1 cellular context compared by ENCODE assay signal in the genomic region with DNA sequence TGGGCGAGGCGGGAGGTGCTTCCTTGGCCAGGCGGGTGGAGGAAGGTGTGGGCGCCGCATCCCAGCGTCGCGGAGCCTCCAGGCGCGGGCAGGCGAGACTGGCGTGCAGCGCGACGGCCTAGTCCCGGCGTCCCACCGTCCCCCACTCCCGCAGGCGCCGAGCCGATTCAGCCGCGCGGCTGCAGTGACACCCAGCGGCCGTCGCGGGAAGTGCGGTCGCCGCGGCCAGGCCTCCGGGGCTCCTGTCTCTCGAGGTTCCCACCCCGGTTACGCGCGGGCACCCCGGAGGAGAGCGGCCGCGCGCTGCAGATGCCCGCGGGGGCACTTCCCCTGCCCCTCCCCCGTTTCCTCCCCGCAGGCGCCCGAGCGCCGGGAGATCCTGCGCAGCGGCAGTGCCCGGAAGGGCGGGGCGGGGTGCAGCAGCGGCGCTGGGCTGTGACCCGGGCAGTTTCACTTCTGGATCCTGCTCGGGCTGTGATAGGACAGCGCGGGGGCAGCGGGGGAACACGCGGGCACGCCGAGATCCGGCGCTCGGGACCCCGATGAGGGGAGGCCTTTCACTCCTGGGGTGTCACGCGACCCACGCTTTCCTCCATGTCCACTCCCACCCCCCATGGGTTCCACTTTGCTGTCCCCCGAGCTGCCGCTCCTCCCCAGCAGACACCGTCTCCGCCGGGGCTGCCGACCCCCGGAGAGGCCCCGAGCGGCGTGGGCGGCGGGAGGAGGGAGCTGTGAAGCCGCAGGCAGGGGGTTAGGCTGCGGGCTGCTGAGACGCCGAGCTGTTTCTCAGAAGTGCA.
TF ChIP-seq lines count a peak whose summit lies in the region.

No MANE protein-coding gene starts in this region.

TF ChIP-seq in GM12878, 131 proteins besides CTCF, POLR2A, EP300 and RAD21 (continued from another document):
- TF ChIP-seq BMI1 (IDR thresholded peaks at IDR 0.05; ENCODE audit: borderline replicate concordance) (peak; percentile 53; the same call in 1 of the 2 replicates), CHD1 (IDR thresholded peaks at IDR 0.05; ENCODE audit: low read depth, low read length) (0 out of 2 replicates have a peak, but pooled peaks have one; percentile 58), EGR1 (IDR thresholded peaks at IDR 0.05; ENCODE audit: borderline replicate concordance in 1 of 2, low read depth in 2 of 2, low read length in 2 of 2) (peak in 1 of 2 experiments; percentile 97; a peak in 2 of 3 replicates), TCF3 (IDR thresholded peaks at IDR 0.05; ENCODE audit: borderline replicate concordance, insufficient read depth, low read depth, low read length) (peak; percentile 75), NBN (IDR thresholded peaks at IDR 0.05) (peak; percentile 94), MTA2 (IDR thresholded peaks at IDR 0.05; ENCODE audit: low read depth) (peak; percentile 86), MEF2A (IDR thresholded peaks at IDR 0.05; ENCODE audit: insufficient read depth, low read depth, low read length) (peak; percentile 48), NFIC (IDR thresholded peaks at IDR 0.05; ENCODE audit: low read depth, low read length) (peak; percentile 79), SMARCA5 (IDR thresholded peaks at IDR 0.05) (peak; percentile 95; the same call in 1 of the 2 replicates)
- TF ChIP-seq, protein P1, sequence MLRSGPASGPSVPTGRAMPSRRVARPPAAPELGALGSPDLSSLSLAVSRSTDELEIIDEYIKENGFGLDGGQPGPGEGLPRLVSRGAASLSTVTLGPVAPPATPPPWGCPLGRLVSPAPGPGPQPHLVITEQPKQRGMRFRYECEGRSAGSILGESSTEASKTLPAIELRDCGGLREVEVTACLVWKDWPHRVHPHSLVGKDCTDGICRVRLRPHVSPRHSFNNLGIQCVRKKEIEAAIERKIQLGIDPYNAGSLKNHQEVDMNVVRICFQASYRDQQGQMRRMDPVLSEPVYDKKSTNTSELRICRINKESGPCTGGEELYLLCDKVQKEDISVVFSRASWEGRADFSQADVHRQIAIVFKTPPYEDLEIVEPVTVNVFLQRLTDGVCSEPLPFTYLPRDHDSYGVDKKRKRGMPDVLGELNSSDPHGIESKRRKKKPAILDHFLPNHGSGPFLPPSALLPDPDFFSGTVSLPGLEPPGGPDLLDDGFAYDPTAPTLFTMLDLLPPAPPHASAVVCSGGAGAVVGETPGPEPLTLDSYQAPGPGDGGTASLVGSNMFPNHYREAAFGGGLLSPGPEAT (IDR thresholded peaks at IDR 0.05; ENCODE audit: low read depth) = peak; percentile 85
- TF ChIP-seq, protein P2, sequence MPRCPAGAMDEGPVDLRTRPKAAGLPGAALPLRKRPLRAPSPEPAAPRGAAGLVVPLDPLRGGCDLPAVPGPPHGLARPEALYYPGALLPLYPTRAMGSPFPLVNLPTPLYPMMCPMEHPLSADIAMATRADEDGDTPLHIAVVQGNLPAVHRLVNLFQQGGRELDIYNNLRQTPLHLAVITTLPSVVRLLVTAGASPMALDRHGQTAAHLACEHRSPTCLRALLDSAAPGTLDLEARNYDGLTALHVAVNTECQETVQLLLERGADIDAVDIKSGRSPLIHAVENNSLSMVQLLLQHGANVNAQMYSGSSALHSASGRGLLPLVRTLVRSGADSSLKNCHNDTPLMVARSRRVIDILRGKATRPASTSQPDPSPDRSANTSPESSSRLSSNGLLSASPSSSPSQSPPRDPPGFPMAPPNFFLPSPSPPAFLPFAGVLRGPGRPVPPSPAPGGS (IDR thresholded peaks at IDR 0.05; ENCODE audit: borderline replicate concordance, insufficient read depth, low read depth, low read length, poor library complexity, severe bottlenecking) = peak; percentile 98
- TF ChIP-seq, protein P3, sequence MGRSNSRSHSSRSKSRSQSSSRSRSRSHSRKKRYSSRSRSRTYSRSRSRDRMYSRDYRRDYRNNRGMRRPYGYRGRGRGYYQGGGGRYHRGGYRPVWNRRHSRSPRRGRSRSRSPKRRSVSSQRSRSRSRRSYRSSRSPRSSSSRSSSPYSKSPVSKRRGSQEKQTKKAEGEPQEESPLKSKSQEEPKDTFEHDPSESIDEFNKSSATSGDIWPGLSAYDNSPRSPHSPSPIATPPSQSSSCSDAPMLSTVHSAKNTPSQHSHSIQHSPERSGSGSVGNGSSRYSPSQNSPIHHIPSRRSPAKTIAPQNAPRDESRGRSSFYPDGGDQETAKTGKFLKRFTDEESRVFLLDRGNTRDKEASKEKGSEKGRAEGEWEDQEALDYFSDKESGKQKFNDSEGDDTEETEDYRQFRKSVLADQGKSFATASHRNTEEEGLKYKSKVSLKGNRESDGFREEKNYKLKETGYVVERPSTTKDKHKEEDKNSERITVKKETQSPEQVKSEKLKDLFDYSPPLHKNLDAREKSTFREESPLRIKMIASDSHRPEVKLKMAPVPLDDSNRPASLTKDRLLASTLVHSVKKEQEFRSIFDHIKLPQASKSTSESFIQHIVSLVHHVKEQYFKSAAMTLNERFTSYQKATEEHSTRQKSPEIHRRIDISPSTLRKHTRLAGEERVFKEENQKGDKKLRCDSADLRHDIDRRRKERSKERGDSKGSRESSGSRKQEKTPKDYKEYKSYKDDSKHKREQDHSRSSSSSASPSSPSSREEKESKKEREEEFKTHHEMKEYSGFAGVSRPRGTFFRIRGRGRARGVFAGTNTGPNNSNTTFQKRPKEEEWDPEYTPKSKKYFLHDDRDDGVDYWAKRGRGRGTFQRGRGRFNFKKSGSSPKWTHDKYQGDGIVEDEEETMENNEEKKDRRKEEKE (IDR thresholded peaks at IDR 0.05) = 0 out of 2 replicates have a peak, but pooled peaks have one; percentile 36
- TF ChIP-seq, protein P4, sequence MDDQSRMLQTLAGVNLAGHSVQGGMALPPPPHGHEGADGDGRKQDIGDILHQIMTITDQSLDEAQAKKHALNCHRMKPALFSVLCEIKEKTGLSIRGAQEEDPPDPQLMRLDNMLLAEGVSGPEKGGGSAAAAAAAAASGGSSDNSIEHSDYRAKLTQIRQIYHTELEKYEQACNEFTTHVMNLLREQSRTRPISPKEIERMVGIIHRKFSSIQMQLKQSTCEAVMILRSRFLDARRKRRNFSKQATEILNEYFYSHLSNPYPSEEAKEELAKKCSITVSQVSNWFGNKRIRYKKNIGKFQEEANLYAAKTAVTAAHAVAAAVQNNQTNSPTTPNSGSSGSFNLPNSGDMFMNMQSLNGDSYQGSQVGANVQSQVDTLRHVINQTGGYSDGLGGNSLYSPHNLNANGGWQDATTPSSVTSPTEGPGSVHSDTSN (IDR thresholded peaks at IDR 0.05; ENCODE audit: insufficient replicate concordance, low read depth, low read length) = no peak
